ENCODE assay signal across 8 cellular contexts in genomic region chr4:88456757-88457306, GRCh38. TPM values are rescaled to one million over a fixed set of nuclear protein-coding genes. Genes with fewer than 3 reads are reported as not detected.
DNase-seq lines count a peak whose midpoint lies in the region; ATAC-seq and TF ChIP-seq lines count a peak whose summit lies in the region.

Gene HERC5 (plus strand): TSS chr4:88457119. CDS start chr4:88457270, 151 bp downstream.

- no peaks in the 10 kb centered on the region for H3K9me3 ChIP-seq in KOPT-K1 (ENCODE audit: insufficient read depth, low read length, poor library complexity, severe bottlenecking)
- no peaks in the 10 kb centered on the region for H3K9me3 ChIP-seq in ovary
- H3K9me3 ChIP-seq in tibial artery: no peaks in the 10 kb centered on the region

- peaks cover 4% of the 10 kb centered on the region for H3K36me3 Mint-ChIP-seq in activated naive CD8-positive, alpha-beta T cell

- H3K27ac Mint-ChIP-seq in activated naive CD8-positive, alpha-beta T cell: peak within 1 kb of the TSS; percentile 99

- TF ChIP-seq EP300 in ovary (IDR thresholded peaks at IDR 0.05): peak; percentile 56

- peak within 1 kb of the TSS; percentile 99 for H3K4me3 Mint-ChIP-seq in activated naive CD8-positive, alpha-beta T cell

- H3K4me1 ChIP-seq in ovary (ENCODE audit: insufficient read depth) (no peaks in the 10 kb centered on the region), tibial artery (peaks cover 0 to 5% (median 2%) of the 10 kb centered on the region in 4 donors)

- DNase-seq in ELR (ENCODE audit: low read depth) (peak; percentile 96), Right ventricle myocardium superior (peak; percentile 94), ovary (peak; percentile 93 to 97 (median 95)), tibial artery (peak; percentile 90 to 96)

- H3K4me3 ChIP-seq in ovary (peak within 1 kb of the TSS; percentile 92), tibial artery (peak within 1 kb of the TSS; percentile 93 to 97)

- TF ChIP-seq CTCF in ovary (IDR thresholded peaks at IDR 0.05): peak; percentile 61 to 84 (median 83)
- TF ChIP-seq CTCF in tibial artery (IDR thresholded peaks at IDR 0.05): peak; percentile 61 to 67

- H3K27ac ChIP-seq in KOPT-K1 (ENCODE audit: low read depth, low read length, poor library complexity, severe bottlenecking) (peak within 1 kb of the TSS; percentile 68), ovary (peak within 1 kb of the TSS; percentile 89 to 92), tibial artery (peak within 1 kb of the TSS; percentile 88 to 90)

- peaks cover 33% of the 10 kb centered on the region for H3K4me1 Mint-ChIP-seq in activated naive CD8-positive, alpha-beta T cell (ENCODE audit: low read depth)

- no peaks in the 10 kb centered on the region for H3K27me3 Mint-ChIP-seq in activated naive CD8-positive, alpha-beta T cell

- H3K9me3 Mint-ChIP-seq in activated naive CD8-positive, alpha-beta T cell (ENCODE audit: low read depth): no peaks in the 10 kb centered on the region

- TF ChIP-seq POLR2A in ovary (IDR thresholded peaks at IDR 0.05): peak; percentile 85

- H3K27me3 ChIP-seq in ovary (no peaks in the 10 kb centered on the region), tibial artery (no peaks in the 10 kb centered on the region)

- 0 to 1% (median 0%) methylated on average over 48 of the region's 48 CpGs for WGBS in ovary, 3 donors

- H3K36me3 ChIP-seq in KOPT-K1 (ENCODE audit: insufficient read depth, low read length) (0 out of 2 replicates have a peak, but pooled peaks cover 3% of the 10 kb centered on the region), ovary (no peaks in the 10 kb centered on the region), tibial artery (no peaks in the 10 kb centered on the region)

- intact Hi-C loops in Right ventricle myocardium superior (cut with DNase I) (loop anchor here (5.0 kb wide), 1 partner anchor 80 kb away; the partner anchor contains the start of gene HERC6), ovary (cut with DNase I) (loop anchor here in 2 of 4 donors (5.0 to 10.0 kb wide), 3 partner anchors 82 to 242 kb away; partner anchors contain the start of genes HERC6 (in 2 of the 2) and PPM1K (in 1 of the 2)), tibial artery (cut with DNase I; ENCODE audit: low total_unique reads) (loop anchor here (5.0 to 10.0 kb wide), 4 partner anchors 58 to 655 kb away; partner anchors contain the start of gene TIGD2)

- ATAC-seq in GM21825 (IDR thresholded peaks at IDR 0.05; ENCODE audit: unreplicated experiment): peak; percentile 93
- ATAC-seq in SK-N-SH treated with all-trans-retinoic acid at 6 μM for 48 hours: peak; percentile 96
- ATAC-seq in Right ventricle myocardium superior (ENCODE audit: poor library complexity): peak; percentile 95

TF ChIP-seq in SK-N-SH treated with all-trans-retinoic acid at 6 μM for 48 hours, 23 proteins besides CTCF, POLR2A, EP300 and RAD21 (continues in another document):
- TF ChIP-seq PPARA (CRISPR knock-in tag; IDR thresholded peaks at IDR 0.05; ENCODE audit: borderline replicate concordance) (no peak), RARB (CRISPR knock-in tag; IDR thresholded peaks at IDR 0.05) (no peak), ARNTL (CRISPR knock-in tag; IDR thresholded peaks at IDR 0.05; ENCODE audit: borderline replicate concordance, low read depth) (no peak), ESRRG (CRISPR knock-in tag; IDR thresholded peaks at IDR 0.05) (no peak), ZNF8 (CRISPR knock-in tag; IDR thresholded peaks at IDR 0.05) (no peak), GLIS3 (CRISPR knock-in tag; IDR thresholded peaks at IDR 0.05) (no peak), ZNF565 (CRISPR knock-in tag; conservative IDR thresholded peaks at IDR 0.05; ENCODE audit: low read depth) (no peak), TCF4 (CRISPR knock-in tag; IDR thresholded peaks at IDR 0.05; ENCODE audit: borderline replicate concordance) (0 out of 2 replicates have a peak, but pooled peaks have one; percentile 24), ZC3H10 (CRISPR knock-in tag; IDR thresholded peaks at IDR 0.05) (no peak), PATZ1 (CRISPR knock-in tag; IDR thresholded peaks at IDR 0.05; ENCODE audit: borderline replicate concordance) (0 out of 2 replicates have a peak, but pooled peaks have one; percentile 34), BACH2 (CRISPR knock-in tag; IDR thresholded peaks at IDR 0.05; ENCODE audit: borderline replicate concordance) (no peak), SNAI2 (CRISPR knock-in tag; IDR thresholded peaks at IDR 0.05) (no peak), CSDC2 (CRISPR knock-in tag; IDR thresholded peaks at IDR 0.05) (0 out of 2 replicates have a peak, but pooled peaks have one; percentile 23), TOX (CRISPR knock-in tag; IDR thresholded peaks at IDR 0.05; ENCODE audit: borderline replicate concordance) (no peak), ZFP30 (CRISPR knock-in tag; IDR thresholded peaks at IDR 0.05) (0 out of 2 replicates have a peak, but pooled peaks have one; percentile 25), CSRNP3 (CRISPR knock-in tag; IDR thresholded peaks at IDR 0.05) (no peak), ZFP3 (CRISPR knock-in tag; IDR thresholded peaks at IDR 0.05) (peak; percentile 46; the same call in 1 of the 2 replicates)
- TF ChIP-seq, protein P1, sequence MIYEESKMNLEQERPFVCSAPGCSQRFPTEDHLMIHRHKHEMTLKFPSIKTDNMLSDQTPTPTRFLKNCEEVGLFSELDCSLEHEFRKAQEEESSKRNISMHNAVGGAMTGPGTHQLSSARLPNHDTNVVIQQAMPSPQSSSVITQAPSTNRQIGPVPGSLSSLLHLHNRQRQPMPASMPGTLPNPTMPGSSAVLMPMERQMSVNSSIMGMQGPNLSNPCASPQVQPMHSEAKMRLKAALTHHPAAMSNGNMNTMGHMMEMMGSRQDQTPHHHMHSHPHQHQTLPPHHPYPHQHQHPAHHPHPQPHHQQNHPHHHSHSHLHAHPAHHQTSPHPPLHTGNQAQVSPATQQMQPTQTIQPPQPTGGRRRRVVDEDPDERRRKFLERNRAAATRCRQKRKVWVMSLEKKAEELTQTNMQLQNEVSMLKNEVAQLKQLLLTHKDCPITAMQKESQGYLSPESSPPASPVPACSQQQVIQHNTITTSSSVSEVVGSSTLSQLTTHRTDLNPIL (CRISPR knock-in tag; IDR thresholded peaks at IDR 0.05; ENCODE audit: low read depth): no peak
- TF ChIP-seq, protein P2, sequence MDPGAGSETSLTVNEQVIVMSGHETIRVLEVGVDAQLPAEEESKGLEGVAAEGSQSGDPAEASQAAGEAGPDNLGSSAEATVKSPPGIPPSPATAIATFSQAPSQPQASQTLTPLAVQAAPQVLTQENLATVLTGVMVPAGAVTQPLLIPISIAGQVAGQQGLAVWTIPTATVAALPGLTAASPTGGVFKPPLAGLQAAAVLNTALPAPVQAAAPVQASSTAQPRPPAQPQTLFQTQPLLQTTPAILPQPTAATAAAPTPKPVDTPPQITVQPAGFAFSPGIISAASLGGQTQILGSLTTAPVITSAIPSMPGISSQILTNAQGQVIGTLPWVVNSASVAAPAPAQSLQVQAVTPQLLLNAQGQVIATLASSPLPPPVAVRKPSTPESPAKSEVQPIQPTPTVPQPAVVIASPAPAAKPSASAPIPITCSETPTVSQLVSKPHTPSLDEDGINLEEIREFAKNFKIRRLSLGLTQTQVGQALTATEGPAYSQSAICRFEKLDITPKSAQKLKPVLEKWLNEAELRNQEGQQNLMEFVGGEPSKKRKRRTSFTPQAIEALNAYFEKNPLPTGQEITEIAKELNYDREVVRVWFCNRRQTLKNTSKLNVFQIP (CRISPR knock-in tag; IDR thresholded peaks at IDR 0.05; ENCODE audit: borderline replicate concordance, low read depth): no peak

RNA-seq across cellular contexts. Expression of gene HERC5, which starts in this region (rescaled TPM):
- total RNA-seq in Right ventricle myocardium superior (1.5 TPM), ovary (10 to 100 TPM; 10.5 to 20.9 (median 18.6) TPM)
- polyA plus RNA-seq in ovary: 10 to 100 TPM; 14.0 to 19.1 TPM

Comparison
In these comparisons a context has a peak if more than half of its experiments do, and no peak if none do; other contexts are left out.
1. Peak in every context shown above with its lines: DNase-seq, ATAC-seq, H3K4me3 ChIP-seq and H3K27ac ChIP-seq.